7 cellular contexts compared by ENCODE assay signal in genomic region chr5:126576974-126577373, GRCh38.
"Had no signal": no experiment of that assay in that cellular context is flagged by ENCODE, and none has a peak within 500 bp of the region (broad histone marks: within the 10 kb centered on the region; RNA-seq: fewer than 3 reads in every experiment).

No MANE protein-coding gene starts in this region.

- H2AFZ ChIP-seq: GM23338 had no signal

- DNase-seq: HFFc6, IMR-90 had no signal

- ATAC-seq: GM23338, HCT116, K562 had no signal

- H3K27ac ChIP-seq: HL-60 had no signal

- H3K4me3 ChIP-seq: GM23338, HAP-1, K562 had no signal

- H3K4me1 Mint-ChIP-seq: GM23338 had no signal

- H3K4me3 Mint-ChIP-seq: GM23338, HFFc6 had no signal

- H3K4me2 ChIP-seq: GM23338 had no signal

- H3K9me3 ChIP-seq: HAP-1 had no signal

- H3K4me1 ChIP-seq: HAP-1 had no signal

- H3K9me3 Mint-ChIP-seq: GM23338, HFFc6 had no signal

- H3K27ac Mint-ChIP-seq: GM23338, HFFc6 had no signal
